10 cellular contexts compared by ENCODE assay signal in genomic region chr16:30995927-30996323, GRCh38. TPM values are rescaled to one million over a fixed set of nuclear protein-coding genes. Genes with fewer than 3 reads are reported as not detected.
DNase-seq lines count a peak whose midpoint lies in the region; ATAC-seq, FAIRE-seq and TF ChIP-seq lines count a peak whose summit lies in the region.
"Had no signal": no experiment of that assay in that cellular context is flagged by ENCODE, and none has a peak within 500 bp of the region (broad histone marks: within the 10 kb centered on the region; RNA-seq: fewer than 3 reads in every experiment).

No MANE protein-coding gene starts in this region.

- no peaks in the 10 kb centered on the region for H3K36me3 Mint-ChIP-seq in activated naive CD8-positive, alpha-beta T cell treated with anti-CD3 and anti-CD28 coated beads, Interleukin-2, amount 10 ng/mL, durations not matched to agents 7 days and 5 days

- ATAC-seq in heart left ventricle (no peak), left cardiac atrium (no peak), HepG2 (no peak)
- no peak for ATAC-seq in activated naive CD8-positive, alpha-beta T cell treated with anti-CD3 and anti-CD28 coated beads, Interleukin-2, amount 10 ng/mL, durations not matched to agents 7 days and 5 days (ENCODE audit: low read depth)

- H4K20me1 ChIP-seq in HepG2 (ENCODE audit: insufficient read depth, low read length), result no peaks in the 10 kb centered on the region
- H4K20me1 ChIP-seq: BLaER1 treated with 17β-estradiol and CSF1 and Interleukin-3, amounts not matched to agents 10 nM and 100 nM had no signal

- H3K4me1 ChIP-seq in heart left ventricle (peaks cover 0 to 26% (median 14%) of the 10 kb centered on the region in 12 donors), HepG2 (ENCODE audit: insufficient read depth, low read length) (peaks cover 87% of the 10 kb centered on the region), uterus (no peaks in the 10 kb centered on the region)

- in situ Hi-C loops in HepG2 (cut with HindIII; ENCODE audit: extremely low pct_ligation_motif_present, low pct_unique_long_range_greater_than_20kb), result loop anchor here (10.0 to 25.0 kb wide), 2 partner anchors 716 to 879 kb away; partner anchors contain the start of gene ZNF267

- FAIRE-seq in HepG2 (lab: Jason Lieb, UNC), result no peak

- H3K9me3 Mint-ChIP-seq in activated naive CD8-positive, alpha-beta T cell treated with anti-CD3 and anti-CD28 coated beads, Interleukin-2, amount 10 ng/mL, durations not matched to agents 7 days and 5 days, result no peaks in the 10 kb centered on the region

- H2AFZ ChIP-seq in HepG2 (ENCODE audit: low read length), result no peak overlapping the region

- H3K9ac ChIP-seq in HepG2 (ENCODE audit: insufficient read depth, low read depth, low read length), result peak overlapping the region; percentile 79

- H3K27ac Mint-ChIP-seq in activated naive CD8-positive, alpha-beta T cell treated with anti-CD3 and anti-CD28 coated beads, Interleukin-2, amount 10 ng/mL, durations not matched to agents 7 days and 5 days, result peak overlapping the region; percentile 95

- H3K36me3 ChIP-seq in heart left ventricle, result no peaks in the 10 kb centered on the region
- no peaks in the 10 kb centered on the region for H3K36me3 ChIP-seq in HepG2 (replicated peaks in 1 of 2; ENCODE audit: control insufficient read depth in 1 of 2, insufficient read depth in 2 of 2, low read length in 2 of 2)
- H3K36me3 ChIP-seq in uterus, result no peaks in the 10 kb centered on the region
- H3K36me3 ChIP-seq: BLaER1 treated with 17β-estradiol and CSF1 and Interleukin-3, amounts not matched to agents 10 nM and 100 nM had no signal

- peak overlapping the region; percentile 98 for H3K4me3 Mint-ChIP-seq in activated naive CD8-positive, alpha-beta T cell treated with anti-CD3 and anti-CD28 coated beads, Interleukin-2, amount 10 ng/mL, durations not matched to agents 7 days and 5 days

- no peak for DNase-seq in heart left ventricle
- no peak for DNase-seq in left cardiac atrium
- no peak for DNase-seq in activated naive CD8-positive, alpha-beta T cell treated with anti-CD3 and anti-CD28 coated beads, Interleukin-2, amount 10 ng/mL, durations not matched to agents 7 days and 5 days
- no peak for DNase-seq in HepG2 (ENCODE audit: low spot score)
- no peak for DNase-seq in uterus
- DNase-seq in NCI-H345 (lab: John Stamatoyannopoulos, UW), result no peak
- DNase-seq in SW 1271 (lab: John Stamatoyannopoulos, UW), result no peak
- no peak for DNase-seq in stimulated activated naive CD4-positive, alpha-beta T cell (lab: John Stamatoyannopoulos, UW)
- DNase-seq: NCI-H1105 had no signal

- POLR2A ChIA-PET in activated naive CD8-positive, alpha-beta T cell treated with anti-CD3 and anti-CD28 coated beads, Interleukin-2, amount 10 ng/mL, durations not matched to agents 7 days and 5 days (lab: Charles Lee), result interaction anchor here (0.6 to 3.1 kb wide), 8 partner anchors 11 to 184 kb away, joined by 3 to 19 read pairs (median 4); partner anchors contain the start of genes FUS, HSD3B7, ZNF646 and ZNF668
- POLR2A ChIA-PET in HepG2 (lab: Yijun Ruan, JAX), result interaction anchor here (0.6 to 5.9 kb wide), 13 partner anchors 8 to 458 kb away, joined by 4 to 81 read pairs (median 12); partner anchors contain the start of genes HSD3B7, KAT8, STX4 and ZNF646

- H3K4me3 ChIP-seq in heart left ventricle, result peak overlapping the region in 3 of 12 donors; percentile 63 to 65 (median 64)
- peak overlapping the region; percentile 84 to 89 (median 84) for H3K4me3 ChIP-seq in HepG2 (replicated peaks in 1 of 3; ENCODE audit: insufficient read depth in 1 of 3, low read depth in 2 of 3, low read length in 3 of 3)
- no peak overlapping the region for H3K4me3 ChIP-seq in uterus

- CTCF ChIA-PET in HepG2 (lab: Yijun Ruan, JAX; ENCODE audit: low intra/inter-chr PET ratio, low total read pairs), result no interaction called here

- 83 to 88% (median 86%) methylated on average over 11 of the region's 11 CpGs for WGBS in heart left ventricle, 4 donors
- WGBS in HepG2 (ENCODE audit: low lambda C conversion rate), result 63% methylated on average over 11 of the region's 11 CpGs

- TF ChIP-seq RAD21 in HepG2 (CRISPR knock-in tag; IDR thresholded peaks at IDR 0.05), result no peak

- no peaks in the 10 kb centered on the region for H3K9me3 ChIP-seq in heart left ventricle
- H3K9me3 ChIP-seq in HepG2 (ENCODE audit: low read length), result no peaks in the 10 kb centered on the region
- no peaks in the 10 kb centered on the region for H3K9me3 ChIP-seq in uterus
- H3K9me3 ChIP-seq: BLaER1 treated with 17β-estradiol and CSF1 and Interleukin-3, amounts not matched to agents 10 nM and 100 nM had no signal

- no peaks in the 10 kb centered on the region for H3K79me2 ChIP-seq in HepG2 (ENCODE audit: insufficient read depth, low read length)

- H3K4me2 ChIP-seq in HepG2 (ENCODE audit: low read depth, low read length), result peak overlapping the region; percentile 97

- H3K4me1 Mint-ChIP-seq in activated naive CD8-positive, alpha-beta T cell treated with anti-CD3 and anti-CD28 coated beads, Interleukin-2, amount 10 ng/mL, durations not matched to agents 7 days and 5 days, result peaks cover 12% of the 10 kb centered on the region

- TF ChIP-seq EP300 in HepG2 (IDR thresholded peaks at IDR 0.05; ENCODE audit: low read depth in 2 of 2, low read length in 2 of 2) (no peak), HepG2 (CRISPR knock-in tag; IDR thresholded peaks at IDR 0.05; ENCODE audit: borderline replicate concordance) (no peak)

- no peak for TF ChIP-seq CTCF in heart left ventricle (IDR thresholded peaks at IDR 0.05)
- TF ChIP-seq CTCF in HepG2 (CRISPR knock-in tag; IDR thresholded peaks at IDR 0.05), result no peak
- TF ChIP-seq CTCF in uterus (IDR thresholded peaks at IDR 0.05), result no peak

- intact Hi-C loops in heart left ventricle (cut with DNase I) (loop anchor here in 3 of 10 donors (2.0 to 10.0 kb wide), 4 partner anchors 36 to 147 kb away; partner anchors contain the start of gene STX4 (in 3 of the 3)), left cardiac atrium (cut with DNase I) (loop anchor here in 1 of 2 donors (5.0 kb wide), 1 partner anchor 36 kb away; the partner anchor contains the start of gene STX4), HepG2 (cut with micrococcal nuclease; ENCODE audit: unreplicated experiment) (loop anchor here (1.0 to 5.0 kb wide), 3 partner anchors 11 to 209 kb away; partner anchors contain the start of genes HSD3B7 and ZNF629), uterus (cut with DNase I; ENCODE audit: low total_unique reads) (no loop called here)

- peaks cover 5% of the 10 kb centered on the region for H3K27me3 Mint-ChIP-seq in activated naive CD8-positive, alpha-beta T cell treated with anti-CD3 and anti-CD28 coated beads, Interleukin-2, amount 10 ng/mL, durations not matched to agents 7 days and 5 days

- H3K27ac ChIP-seq in heart left ventricle (peak overlapping the region in 7 of 12 donors; percentile 51 to 86 (median 79)), HepG2 (ENCODE audit: extremely low read length, insufficient read depth, low read length) (peak overlapping the region; percentile 93), uterus (peak overlapping the region; percentile 70 to 94)

- no peak for TF ChIP-seq POLR2A in heart left ventricle (IDR thresholded peaks at IDR 0.05)
- no peak for TF ChIP-seq POLR2A in HepG2 (IDR thresholded peaks at IDR 0.05; ENCODE audit: insufficient read depth in 1 of 2, low read depth in 2 of 2, low read length in 2 of 2)
- no peak for TF ChIP-seq POLR2A in uterus (IDR thresholded peaks at IDR 0.05)

- H3K27me3 ChIP-seq in heart left ventricle, result no peaks in the 10 kb centered on the region
- H3K27me3 ChIP-seq in HepG2 (ENCODE audit: control insufficient read depth in 1 of 2, insufficient read depth in 2 of 2, low read length in 2 of 2), result no peaks in the 10 kb centered on the region
- no peaks in the 10 kb centered on the region for H3K27me3 ChIP-seq in uterus
- H3K27me3 ChIP-seq: BLaER1 treated with 17β-estradiol and CSF1 and Interleukin-3, amounts not matched to agents 10 nM and 100 nM had no signal

- BruUV-seq in HepG2 (replicated peaks; lab: Mats Ljungman, UMichigan), result no TSS peak

RNA-seq across cellular contexts. Expression of gene HSD3B7, which starts 10.9 kb away (rescaled TPM):
- total RNA-seq in heart left ventricle (10 to 100 TPM in 3 of 9 donors, 1 to 10 TPM in 6; 3.8 to 27.2 (median 6.9) TPM), left cardiac atrium (1 to 10 TPM; 9.8 to 10.0 TPM), HepG2 (2016; rRNA removed; fragmentation: Illumina TruSeq; extraction: Trizol) (58.8 and 69.7 TPM in 2 replicates), uterus (10 to 100 TPM in 2 of 4 donors, 1 to 10 TPM in 2; 7.2 to 18.0 (median 11.3) TPM)
- polyA plus RNA-seq in heart left ventricle (1 to 10 TPM; 7.1 to 7.8 TPM), HepG2 (2011; rRNA removed) (32.9 and 40.9 TPM in 2 replicates)
- 10 to 100 TPM in 1 of 2 experiments, 1 to 10 TPM in 1; 8.5 to 10.9 TPM for total RNA-seq in activated naive CD8-positive, alpha-beta T cell treated with anti-CD3 and anti-CD28 coated beads, Interleukin-2, amount 10 ng/mL, durations not matched to agents 7 days and 5 days
- 12.1 and 14.2 TPM in 2 replicates for total RNA-seq in HepG2 (2016; cell fraction: cytosol; rRNA removed; fragmentation: Illumina TruSeq; extraction: Trizol; ENCODE audit: low read depth)
- 53.9 and 70.3 TPM in 2 replicates for total RNA-seq in HepG2 (2016; cell fraction: insoluble cytoplasmic fraction; rRNA removed; fragmentation: Illumina TruSeq; extraction: Trizol)
- 26.6 and 27.7 TPM in 2 replicates for total RNA-seq in HepG2 (2016; cell fraction: membrane; rRNA removed; fragmentation: Illumina TruSeq; extraction: Trizol)
- 36.3 and 39.5 TPM in 2 replicates for total RNA-seq in HepG2 (2016; cell fraction: nucleus; rRNA removed; fragmentation: Illumina TruSeq; extraction: Trizol)
- 29.8 and 45.1 TPM in 2 replicates for polyA plus RNA-seq in HepG2 (2011; cell fraction: cytosol; rRNA removed)
- 63.4 and 68.4 TPM in 2 replicates for polyA plus RNA-seq in HepG2 (2011; cell fraction: nucleus; rRNA removed)
- 14.8 and 17.8 TPM in 2 replicates for polyA plus RNA-seq in HepG2 (2012)
- polyA plus RNA-seq in HepG2 (2016; cell fraction: cytosol; fragmentation: Illumina TruSeq; extraction: Trizol; ENCODE audit: low read depth), result 10.6 and 11.9 TPM in 2 replicates
- polyA plus RNA-seq in HepG2 (2016; cell fraction: insoluble cytoplasmic fraction; fragmentation: Illumina TruSeq; extraction: Trizol; ENCODE audit: low read depth), result 43.4 and 50.5 TPM in 2 replicates
- 18.0 and 19.2 TPM in 2 replicates for polyA plus RNA-seq in HepG2 (2016; cell fraction: membrane; fragmentation: Illumina TruSeq; extraction: Trizol; ENCODE audit: low read depth)
- 69.7 and 71.0 TPM in 2 replicates for polyA plus RNA-seq in HepG2 (2016; cell fraction: nucleus; fragmentation: Illumina TruSeq; extraction: Trizol; ENCODE audit: insufficient read depth, low read depth)
- polyA minus RNA-seq in HepG2 (2011; rRNA and poly(A)+ RNA removed; ENCODE audit: low replicate concordance), result 11.6 and 56.6 TPM in 2 replicates
- polyA minus RNA-seq in HepG2 (2011; cell fraction: cytosol; rRNA and poly(A)+ RNA removed), result 19.8 and 20.1 TPM in 2 replicates
- polyA minus RNA-seq in HepG2 (2011; cell fraction: nucleus; rRNA and poly(A)+ RNA removed), result 5.0 and 5.8 TPM in 2 replicates

RNA-seq across cellular contexts. Expression of gene STX1B, which starts 14.5 kb away (rescaled TPM):
- total RNA-seq in heart left ventricle (1 to 10 TPM in 4 of 9 donors, under 1 TPM in 5; 0.20 to 2.1 (median 1.00) TPM), left cardiac atrium (1 to 10 TPM; 1.1 to 1.2 TPM), HepG2 (2016; rRNA removed; fragmentation: Illumina TruSeq; extraction: Trizol) (1.7 and 3.0 TPM in 2 replicates), uterus (1 to 10 TPM in 3 of 4 donors, under 1 TPM in 1; 0.88 to 2.6 (median 2.5) TPM)
- polyA plus RNA-seq in heart left ventricle (under 1 TPM; 0.22 to 0.76 TPM), HepG2 (2011; rRNA removed) (1.3 and 2.1 TPM in 2 replicates)
- total RNA-seq in activated naive CD8-positive, alpha-beta T cell treated with anti-CD3 and anti-CD28 coated beads, Interleukin-2, amount 10 ng/mL, durations not matched to agents 7 days and 5 days, result 1 to 10 TPM; 3.1 to 3.5 TPM
- 3.7 and 5.0 TPM in 2 replicates for total RNA-seq in HepG2 (2016; cell fraction: cytosol; rRNA removed; fragmentation: Illumina TruSeq; extraction: Trizol; ENCODE audit: low read depth)
- total RNA-seq in HepG2 (2016; cell fraction: insoluble cytoplasmic fraction; rRNA removed; fragmentation: Illumina TruSeq; extraction: Trizol), result 1.00 and 4.0 TPM in 2 replicates
- total RNA-seq in HepG2 (2016; cell fraction: membrane; rRNA removed; fragmentation: Illumina TruSeq; extraction: Trizol), result 3.5 TPM in 2 replicates
- total RNA-seq in HepG2 (2016; cell fraction: nucleus; rRNA removed; fragmentation: Illumina TruSeq; extraction: Trizol), result 3.8 and 7.5 TPM in 2 replicates
- 0.55 and 0.67 TPM in 2 replicates for polyA plus RNA-seq in HepG2 (2011; cell fraction: cytosol; rRNA removed)
- 9.0 and 9.4 TPM in 2 replicates for polyA plus RNA-seq in HepG2 (2011; cell fraction: nucleus; rRNA removed)
- polyA plus RNA-seq in HepG2 (2012), result 1.1 and 1.5 TPM in 2 replicates
- polyA plus RNA-seq in HepG2 (2016; cell fraction: cytosol; fragmentation: Illumina TruSeq; extraction: Trizol; ENCODE audit: low read depth), result 2.1 and 2.2 TPM in 2 replicates
- 0.69 and 0.76 TPM in 2 replicates for polyA plus RNA-seq in HepG2 (2016; cell fraction: insoluble cytoplasmic fraction; fragmentation: Illumina TruSeq; extraction: Trizol; ENCODE audit: low read depth)
- 1.4 and 1.9 TPM in 2 replicates for polyA plus RNA-seq in HepG2 (2016; cell fraction: membrane; fragmentation: Illumina TruSeq; extraction: Trizol; ENCODE audit: low read depth)
- 10.6 and 11.3 TPM in 2 replicates for polyA plus RNA-seq in HepG2 (2016; cell fraction: nucleus; fragmentation: Illumina TruSeq; extraction: Trizol; ENCODE audit: insufficient read depth, low read depth)
- 2.6 and 7.4 TPM in 2 replicates for polyA minus RNA-seq in HepG2 (2011; rRNA and poly(A)+ RNA removed; ENCODE audit: low replicate concordance)
- 0.26 and 0.69 TPM in 2 replicates for polyA minus RNA-seq in HepG2 (2011; cell fraction: cytosol; rRNA and poly(A)+ RNA removed)
- polyA minus RNA-seq in HepG2 (2011; cell fraction: nucleus; rRNA and poly(A)+ RNA removed), result 9.0 and 11.2 TPM in 2 replicates

RNA-seq across cellular contexts. Expression of gene STX4, which starts 37.4 kb away (rescaled TPM):
- total RNA-seq in heart left ventricle (10 to 100 TPM; 19.5 to 65.8 (median 39.7) TPM), left cardiac atrium (10 to 100 TPM; 45.8 to 53.4 TPM), HepG2 (2016; rRNA removed; fragmentation: Illumina TruSeq; extraction: Trizol) (29.2 and 31.3 TPM in 2 replicates), uterus (100 to 1,000 TPM in 1 of 4 donors, 10 to 100 TPM in 3; 26.2 to 114 (median 85.1) TPM)
- polyA plus RNA-seq in heart left ventricle (10 to 100 TPM; 50.5 to 73.8 TPM), HepG2 (2011; rRNA removed) (34.6 and 37.0 TPM in 2 replicates)
- total RNA-seq in activated naive CD8-positive, alpha-beta T cell treated with anti-CD3 and anti-CD28 coated beads, Interleukin-2, amount 10 ng/mL, durations not matched to agents 7 days and 5 days, result 10 to 100 TPM; 82.8 to 84.8 TPM
- 10.9 and 11.8 TPM in 2 replicates for total RNA-seq in HepG2 (2016; cell fraction: cytosol; rRNA removed; fragmentation: Illumina TruSeq; extraction: Trizol; ENCODE audit: low read depth)
- total RNA-seq in HepG2 (2016; cell fraction: insoluble cytoplasmic fraction; rRNA removed; fragmentation: Illumina TruSeq; extraction: Trizol), result 28.3 and 29.6 TPM in 2 replicates
- 18.1 and 22.6 TPM in 2 replicates for total RNA-seq in HepG2 (2016; cell fraction: membrane; rRNA removed; fragmentation: Illumina TruSeq; extraction: Trizol)
- total RNA-seq in HepG2 (2016; cell fraction: nucleus; rRNA removed; fragmentation: Illumina TruSeq; extraction: Trizol), result 23.9 and 30.7 TPM in 2 replicates
- 23.2 and 23.7 TPM in 2 replicates for polyA plus RNA-seq in HepG2 (2011; cell fraction: cytosol; rRNA removed)
- 109 and 115 TPM in 2 replicates for polyA plus RNA-seq in HepG2 (2011; cell fraction: nucleus; rRNA removed)
- polyA plus RNA-seq in HepG2 (2012), result 36.9 and 43.1 TPM in 2 replicates
- 14.1 and 15.4 TPM in 2 replicates for polyA plus RNA-seq in HepG2 (2016; cell fraction: cytosol; fragmentation: Illumina TruSeq; extraction: Trizol; ENCODE audit: low read depth)
- 43.9 and 44.6 TPM in 2 replicates for polyA plus RNA-seq in HepG2 (2016; cell fraction: insoluble cytoplasmic fraction; fragmentation: Illumina TruSeq; extraction: Trizol; ENCODE audit: low read depth)
- polyA plus RNA-seq in HepG2 (2016; cell fraction: membrane; fragmentation: Illumina TruSeq; extraction: Trizol; ENCODE audit: low read depth), result 22.4 and 26.1 TPM in 2 replicates
- polyA plus RNA-seq in HepG2 (2016; cell fraction: nucleus; fragmentation: Illumina TruSeq; extraction: Trizol; ENCODE audit: insufficient read depth, low read depth), result 94.3 and 107 TPM in 2 replicates
- polyA minus RNA-seq in HepG2 (2011; rRNA and poly(A)+ RNA removed; ENCODE audit: low replicate concordance), result 23.8 and 35.4 TPM in 2 replicates
- 7.3 and 10.4 TPM in 2 replicates for polyA minus RNA-seq in HepG2 (2011; cell fraction: cytosol; rRNA and poly(A)+ RNA removed)
- polyA minus RNA-seq in HepG2 (2011; cell fraction: nucleus; rRNA and poly(A)+ RNA removed), result 17.5 and 20.7 TPM in 2 replicates

RNA-seq across cellular contexts. Expression of gene SETD1A, which starts 38.4 kb away (rescaled TPM):
- total RNA-seq in heart left ventricle (10 to 100 TPM in 3 of 9 donors, 1 to 10 TPM in 6; 4.6 to 12.1 (median 9.0) TPM), left cardiac atrium (10 to 100 TPM in 1 of 2 donors, 1 to 10 TPM in 1; 9.2 to 10.9 TPM), HepG2 (2016; rRNA removed; fragmentation: Illumina TruSeq; extraction: Trizol) (3.6 and 5.6 TPM in 2 replicates), uterus (10 to 100 TPM in 1 of 4 donors, 1 to 10 TPM in 3; 2.1 to 31.7 (median 3.5) TPM)
- polyA plus RNA-seq in heart left ventricle (1 to 10 TPM; 8.1 to 9.3 TPM), HepG2 (2011; rRNA removed) (3.2 and 3.8 TPM in 2 replicates)
- 10 to 100 TPM; 27.6 to 33.4 TPM for total RNA-seq in activated naive CD8-positive, alpha-beta T cell treated with anti-CD3 and anti-CD28 coated beads, Interleukin-2, amount 10 ng/mL, durations not matched to agents 7 days and 5 days
- 7.1 and 10.5 TPM in 2 replicates for total RNA-seq in HepG2 (2016; cell fraction: cytosol; rRNA removed; fragmentation: Illumina TruSeq; extraction: Trizol; ENCODE audit: low read depth)
- 3.1 and 5.4 TPM in 2 replicates for total RNA-seq in HepG2 (2016; cell fraction: insoluble cytoplasmic fraction; rRNA removed; fragmentation: Illumina TruSeq; extraction: Trizol)
- total RNA-seq in HepG2 (2016; cell fraction: membrane; rRNA removed; fragmentation: Illumina TruSeq; extraction: Trizol), result 4.3 and 6.1 TPM in 2 replicates
- total RNA-seq in HepG2 (2016; cell fraction: nucleus; rRNA removed; fragmentation: Illumina TruSeq; extraction: Trizol), result 6.3 and 8.6 TPM in 2 replicates
- polyA plus RNA-seq in HepG2 (2011; cell fraction: cytosol; rRNA removed), result 1.6 and 2.0 TPM in 2 replicates
- 23.9 and 35.1 TPM in 2 replicates for polyA plus RNA-seq in HepG2 (2011; cell fraction: nucleus; rRNA removed)
- 15.4 and 28.2 TPM in 2 replicates for polyA plus RNA-seq in HepG2 (2012)
- polyA plus RNA-seq in HepG2 (2016; cell fraction: cytosol; fragmentation: Illumina TruSeq; extraction: Trizol; ENCODE audit: low read depth), result 0.57 and 1.4 TPM in 2 replicates
- 10.9 and 15.4 TPM in 2 replicates for polyA plus RNA-seq in HepG2 (2016; cell fraction: insoluble cytoplasmic fraction; fragmentation: Illumina TruSeq; extraction: Trizol; ENCODE audit: low read depth)
- 2.9 and 3.9 TPM in 2 replicates for polyA plus RNA-seq in HepG2 (2016; cell fraction: membrane; fragmentation: Illumina TruSeq; extraction: Trizol; ENCODE audit: low read depth)
- polyA plus RNA-seq in HepG2 (2016; cell fraction: nucleus; fragmentation: Illumina TruSeq; extraction: Trizol; ENCODE audit: insufficient read depth, low read depth), result 43.7 and 55.5 TPM in 2 replicates
- polyA minus RNA-seq in HepG2 (2011; rRNA and poly(A)+ RNA removed; ENCODE audit: low replicate concordance), result 5.5 and 8.7 TPM in 2 replicates
- polyA minus RNA-seq in HepG2 (2011; cell fraction: cytosol; rRNA and poly(A)+ RNA removed), result 2.8 and 3.1 TPM in 2 replicates
- polyA minus RNA-seq in HepG2 (2011; cell fraction: nucleus; rRNA and poly(A)+ RNA removed), result 7.0 and 11.2 TPM in 2 replicates

RNA-seq across cellular contexts. Expression of gene ORAI3, which starts 47.1 kb away (rescaled TPM):
- total RNA-seq in heart left ventricle, result 10 to 100 TPM in 6 of 9 donors, 1 to 10 TPM in 3; 8.5 to 28.9 (median 14.1) TPM
- 10 to 100 TPM in 1 of 2 donors, 1 to 10 TPM in 1; 8.1 to 10.8 TPM for polyA plus RNA-seq in heart left ventricle
- 10 to 100 TPM in 1 of 2 donors, 1 to 10 TPM in 1; 8.8 to 14.2 TPM for total RNA-seq in left cardiac atrium
- total RNA-seq in activated naive CD8-positive, alpha-beta T cell treated with anti-CD3 and anti-CD28 coated beads, Interleukin-2, amount 10 ng/mL, durations not matched to agents 7 days and 5 days, result 10 to 100 TPM; 24.6 to 25.8 TPM
- 6.3 and 11.4 TPM in 2 replicates for total RNA-seq in HepG2 (2016; rRNA removed; fragmentation: Illumina TruSeq; extraction: Trizol)
- 3.1 and 3.3 TPM in 2 replicates for total RNA-seq in HepG2 (2016; cell fraction: cytosol; rRNA removed; fragmentation: Illumina TruSeq; extraction: Trizol; ENCODE audit: low read depth)
- total RNA-seq in HepG2 (2016; cell fraction: insoluble cytoplasmic fraction; rRNA removed; fragmentation: Illumina TruSeq; extraction: Trizol), result 6.8 and 11.0 TPM in 2 replicates
- total RNA-seq in HepG2 (2016; cell fraction: membrane; rRNA removed; fragmentation: Illumina TruSeq; extraction: Trizol), result 6.6 and 6.9 TPM in 2 replicates
- 9.5 and 9.8 TPM in 2 replicates for total RNA-seq in HepG2 (2016; cell fraction: nucleus; rRNA removed; fragmentation: Illumina TruSeq; extraction: Trizol)
- polyA plus RNA-seq in HepG2 (2011; rRNA removed), result 32.0 and 41.3 TPM in 2 replicates
- 40.6 and 43.1 TPM in 2 replicates for polyA plus RNA-seq in HepG2 (2011; cell fraction: cytosol; rRNA removed)
- 24.2 and 26.2 TPM in 2 replicates for polyA plus RNA-seq in HepG2 (2011; cell fraction: nucleus; rRNA removed)
- polyA plus RNA-seq in HepG2 (2012), result 8.4 and 8.8 TPM in 2 replicates
- 2.0 and 3.1 TPM in 2 replicates for polyA plus RNA-seq in HepG2 (2016; cell fraction: cytosol; fragmentation: Illumina TruSeq; extraction: Trizol; ENCODE audit: low read depth)
- 6.2 and 7.6 TPM in 2 replicates for polyA plus RNA-seq in HepG2 (2016; cell fraction: insoluble cytoplasmic fraction; fragmentation: Illumina TruSeq; extraction: Trizol; ENCODE audit: low read depth)
- 4.8 and 5.1 TPM in 2 replicates for polyA plus RNA-seq in HepG2 (2016; cell fraction: membrane; fragmentation: Illumina TruSeq; extraction: Trizol; ENCODE audit: low read depth)
- polyA plus RNA-seq in HepG2 (2016; cell fraction: nucleus; fragmentation: Illumina TruSeq; extraction: Trizol; ENCODE audit: insufficient read depth, low read depth), result 14.8 and 15.7 TPM in 2 replicates
- polyA minus RNA-seq in HepG2 (2011; rRNA and poly(A)+ RNA removed; ENCODE audit: low replicate concordance), result 9.3 and 112 TPM in 2 replicates
- polyA minus RNA-seq in HepG2 (2011; cell fraction: cytosol; rRNA and poly(A)+ RNA removed), result 19.9 and 21.3 TPM in 2 replicates
- polyA minus RNA-seq in HepG2 (2011; cell fraction: nucleus; rRNA and poly(A)+ RNA removed), result 9.7 and 16.2 TPM in 2 replicates
- total RNA-seq in uterus, result 10 to 100 TPM; 21.7 to 65.0 (median 27.9) TPM

Comparison
In these comparisons a context has a peak if more than half of its experiments do, and no peak if none do; other contexts are left out.
1. H3K4me3 ChIP-seq: peak in HepG2 (3 of 3); none in uterus (0 of 2).
2. Peak in every context shown above with its lines, with median percentiles within 50 percentile points of each other: H3K27ac ChIP-seq.